In genomic region chr4:7042697-7043464, GRCh38 we compare ENCODE assay signal across 8 cellular contexts. TPM values are rescaled to one million over a fixed set of nuclear protein-coding genes. Genes with fewer than 3 reads are reported as not detected.
A peak's percentile ranks its signal among the peaks of the same experiment; 100 is the strongest.
DNase-seq lines count a peak whose midpoint lies in the region; ATAC-seq, FAIRE-seq and TF ChIP-seq lines count a peak whose summit lies in the region.

TSS of gene TADA2B (plus strand) at chr4:7043372. CDS start at chr4:7043580, 208 bp downstream.

- ATAC-seq in GM18873 (IDR thresholded peaks at IDR 0.05; ENCODE audit: low FRiP score, unreplicated experiment) (peak; percentile 57), HG03139 (IDR thresholded peaks at IDR 0.05; ENCODE audit: unreplicated experiment) (peak; percentile 75)

- H4K20me1 ChIP-seq in mammary epithelial cell (ENCODE audit: insufficient read depth, low read length): no peaks in the 10 kb centered on the region

- intact Hi-C loops in mammary epithelial cell (cut with micrococcal nuclease): loop anchor here (1.0 to 2.0 kb wide), 4 partner anchors 21 to 69 kb away; no protein-coding TSS in a partner anchor

- DNase-seq in AG04450 (ENCODE audit: low read depth, low spot score) (peak; percentile 92), NCI-H2196 treated with DMSO at 0.1 percent for 48 hours (lab: John Stamatoyannopoulos, UW; ENCODE audit: unreplicated experiment) (peak; percentile 96), WERI-Rb-1 (peak; percentile 99), mammary epithelial cell (peak; percentile 98), iPS-NIHi11 (ENCODE audit: low spot score) (peak; percentile 100), small intestine (peak; percentile 98)

- POLR2A ChIA-PET in AG04450 (lab: Yijun Ruan, JAX): interaction anchor here (0.6 to 2.2 kb wide), 10 partner anchors 10 to 323 kb away, joined by 3 to 27 read pairs (median 4); partner anchors contain the start of genes GRPEL1 and TBC1D14

- CTCF ChIA-PET in AG04450 (lab: Charles Lee): interaction anchor here (0.6 to 1.9 kb wide), 38 partner anchors 8 to 1301 kb away, joined by 3 to 38 read pairs (median 4); partner anchors contain the start of gene GRPEL1
- CTCF ChIA-PET in mammary epithelial cell (lab: Charles Lee; ENCODE audit: low non-redundant PET): interaction anchor here (0.6 to 0.7 kb wide), 4 partner anchors 69 to 360 kb away, joined by 3 to 12 read pairs (median 4); no protein-coding TSS in a partner anchor

- H3K4me1 ChIP-seq in mammary epithelial cell (ENCODE audit: insufficient read depth, low read length) (peaks cover 20% of the 10 kb centered on the region), small intestine (ENCODE audit: control insufficient read depth in 2 of 2, insufficient read depth in 1 of 2, low read depth in 1 of 2, low read length in 1 of 2) (peaks cover 0 to 16% of the 10 kb centered on the region in 2 donors)

- in situ Hi-C loops in mammary epithelial cell (cut with MboI; ENCODE audit: low sequenced_read_pairs in 2 of 2): no loop called here

- WGBS in mammary epithelial cell (ENCODE audit: low coverage, missing lambda C conversion rate): 3% methylated on average over 16 of the region's 106 CpGs
- 0% methylated on average over 38 to 106 of the region's 106 CpGs for WGBS in small intestine, 3 donors

- no peak for FAIRE-seq in small intestine (lab: Jason Lieb, UNC)

- no peak for TF ChIP-seq CTCF in AG04450 (IDR thresholded peaks at IDR 0.05; ENCODE audit: low read depth, low read length)
- TF ChIP-seq CTCF in WERI-Rb-1 (IDR thresholded peaks at IDR 0.05; ENCODE audit: low read depth, low read length): peak; percentile 48
- peak; percentile 23 to 31 for TF ChIP-seq CTCF in mammary epithelial cell (conservative IDR thresholded peaks at IDR 0.05 in 1 of 2, IDR thresholded peaks at IDR 0.05 in 1 of 2; ENCODE audit: extremely low read depth in 1 of 2, insufficient read depth in 1 of 2, low read depth in 1 of 2, low read length in 2 of 2)

- H3K4me3 ChIP-seq in AG04450 (ENCODE audit: low read depth, low read length): peak within 1 kb of the TSS; percentile 92
- H3K4me3 ChIP-seq in WERI-Rb-1 (ENCODE audit: low read depth, low read length): peak within 1 kb of the TSS; percentile 84
- H3K4me3 ChIP-seq in mammary epithelial cell (replicated peaks in 1 of 3; ENCODE audit: insufficient read depth in 1 of 3, low read depth in 2 of 3, low read length in 3 of 3): peak within 1 kb of the TSS; percentile 92 to 98 (median 93)
- H3K4me3 ChIP-seq in small intestine (ENCODE audit: low read depth in 1 of 2, low read length in 2 of 2): peak within 1 kb of the TSS; percentile 88 to 97

- dilution Hi-C loops in mammary epithelial cell (cut with HindIII; ENCODE audit: low sequenced_read_pairs): no loop called here

- H3K27me3 ChIP-seq in AG04450 (ENCODE audit: control insufficient read depth, insufficient read depth, low read length): no peaks in the 10 kb centered on the region
- no peaks in the 10 kb centered on the region for H3K27me3 ChIP-seq in WERI-Rb-1 (ENCODE audit: insufficient read depth, low read depth, severe bottlenecking)
- H3K27me3 ChIP-seq in mammary epithelial cell (ENCODE audit: insufficient read depth, low read length): no peaks in the 10 kb centered on the region
- no peaks in the 10 kb centered on the region for H3K27me3 ChIP-seq in small intestine (ENCODE audit: control insufficient read depth in 2 of 2, insufficient read depth in 2 of 2, low read length in 2 of 2)

- H3K36me3 ChIP-seq in WERI-Rb-1 (peaks cover 18% of the 10 kb centered on the region), mammary epithelial cell (ENCODE audit: insufficient read depth, low read length) (no peaks in the 10 kb centered on the region), small intestine (ENCODE audit: control insufficient read depth in 2 of 2, insufficient read depth in 2 of 2, low read length in 2 of 2) (no peaks in the 10 kb centered on the region)

- no peaks in the 10 kb centered on the region; the same call in 1 of the 2 replicates for H3K9me3 ChIP-seq in AG04450 (ENCODE audit: control insufficient read depth, insufficient read depth, low read length)
- no peaks in the 10 kb centered on the region for H3K9me3 ChIP-seq in WERI-Rb-1 (ENCODE audit: severe bottlenecking)
- H3K9me3 ChIP-seq in mammary epithelial cell (replicated peaks; ENCODE audit: insufficient read depth, low read length): no peaks in the 10 kb centered on the region
- H3K9me3 ChIP-seq in small intestine (ENCODE audit: control insufficient read depth, low read depth): no peaks in the 10 kb centered on the region

- no TSS peak for BruUV-seq in mammary epithelial cell (replicated peaks; lab: Mats Ljungman, UMichigan)

- H3K79me2 ChIP-seq in mammary epithelial cell (ENCODE audit: insufficient read depth, low read length): peaks cover 45% of the 10 kb centered on the region

- H3K27ac ChIP-seq in AG04450 (ENCODE audit: low read depth, low read length) (peak within 1 kb of the TSS; percentile 70), WERI-Rb-1 (peak within 1 kb of the TSS; percentile 84), mammary epithelial cell (ENCODE audit: insufficient read depth, low read depth, low read length) (peak within 1 kb of the TSS; percentile 87), small intestine (ENCODE audit: low read depth in 1 of 2, low read length in 1 of 2) (peak within 1 kb of the TSS; percentile 86 to 94)

- peak within 1 kb of the TSS; percentile 99 for H3K4me2 ChIP-seq in mammary epithelial cell (ENCODE audit: insufficient read depth, low read depth, low read length)

- peak within 1 kb of the TSS; percentile 72 for H3K9ac ChIP-seq in mammary epithelial cell (ENCODE audit: insufficient read depth, low read length)

- peak within 1 kb of the TSS; percentile 98 for H2AFZ ChIP-seq in mammary epithelial cell (ENCODE audit: low read depth, low read length)

RNA-seq across cellular contexts. Expression of gene TADA2B, which starts in this region (rescaled TPM):
- polyA plus RNA-seq in AG04450 (2011; rRNA removed) (6.4 and 6.5 TPM in 2 replicates), mammary epithelial cell (6.7 TPM), small intestine (10 to 100 TPM; 13.5 to 14.7 (median 14.5) TPM)
- 5.7 and 6.0 TPM in 2 replicates for polyA minus RNA-seq in AG04450 (2011; rRNA and poly(A)+ RNA removed)
- 10 to 100 TPM; 13.3 to 17.2 TPM for total RNA-seq in mammary epithelial cell
- 9.5 TPM for polyA minus RNA-seq in mammary epithelial cell

Comparison
In these comparisons a context has a peak if more than half of its experiments do, and no peak if none do; other contexts are left out.
1. Peak in every context shown above with its lines: DNase-seq, ATAC-seq, H3K4me3 ChIP-seq and H3K27ac ChIP-seq.